23 cellular contexts compared by ENCODE assay signal in the genomic region with DNA sequence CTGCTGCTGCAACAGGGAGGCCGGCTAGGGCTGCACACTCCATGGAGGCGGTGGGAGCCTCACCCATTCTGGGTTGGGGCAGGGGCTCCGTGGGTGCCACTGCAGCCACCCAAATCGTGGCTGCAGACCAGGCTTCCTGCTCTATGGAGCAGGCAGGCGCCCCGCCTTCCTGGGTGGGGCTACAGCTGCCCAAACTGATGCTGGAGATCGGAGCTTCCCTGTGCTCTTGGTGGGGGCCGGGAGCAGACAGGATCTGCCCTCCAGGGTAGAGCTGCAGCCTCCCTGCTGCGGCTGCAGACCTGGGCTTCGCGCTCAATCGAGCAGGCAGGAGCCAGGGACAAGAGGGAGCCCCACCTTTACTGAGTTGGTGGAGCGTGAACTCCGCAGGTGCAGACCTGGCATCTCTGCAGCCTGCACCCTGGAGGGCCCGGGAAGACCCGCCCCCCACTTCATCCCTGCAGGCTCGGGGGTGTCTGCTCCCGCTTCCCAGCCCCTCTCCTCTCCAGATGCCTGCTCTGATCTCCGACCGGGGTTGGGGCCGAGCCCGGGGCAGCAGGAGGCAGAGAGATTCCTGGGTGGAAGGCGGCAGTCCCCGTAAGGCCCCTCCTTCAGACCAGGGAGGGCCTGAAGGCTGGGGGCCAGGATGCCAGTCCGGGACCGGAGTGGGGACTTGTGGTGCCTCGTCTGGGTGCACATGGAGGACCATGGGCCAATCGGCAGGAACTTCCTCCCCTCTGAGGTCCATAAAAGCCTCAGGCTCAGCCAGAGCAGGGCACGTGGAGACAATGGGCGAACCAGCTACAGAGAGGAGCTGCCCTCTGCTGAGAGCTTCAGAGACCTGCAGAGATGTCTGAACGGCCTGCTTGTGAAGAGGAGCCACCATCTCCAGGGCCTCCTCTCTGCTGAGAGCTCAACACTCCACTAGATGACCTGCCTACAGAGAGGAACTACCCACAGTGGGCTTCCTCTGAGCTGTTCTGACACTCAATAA.
"Had no signal": no experiment of that assay in that cellular context is flagged by ENCODE, and none has a peak within 500 bp of the region (broad histone marks: within the 10 kb centered on the region; RNA-seq: fewer than 3 reads in every experiment).

No MANE protein-coding gene starts in this region.

- H3K27ac Mint-ChIP-seq: activated CD4-positive, alpha-beta memory T cell treated with anti-CD3 and anti-CD28 coated beads for 36 hours; activated naive CD4-positive, alpha-beta T cell treated with anti-CD3 and anti-CD28 coated beads for 36 hours; activated naive CD8-positive, alpha-beta T cell treated with anti-CD3 and anti-CD28 coated beads, Interleukin-2, amount 10 ng/mL, durations not matched to agents 7 days and 5 days; memory B cell; stimulated activated memory B cell treated with anti-CD40 and anti-IgM and Interleukin-4, amounts not matched to agents 10 μg/mL and 1 μg/mL and 100 μg/mL, for 72 hours; T-helper 17 cell had no signal

- H3K9me3 Mint-ChIP-seq: memory B cell had no signal

- H3K4me3 ChIP-seq: coronary artery, gastroesophageal sphincter, mucosa of descending colon, testis, upper lobe of left lung had no signal

- H3K27me3 ChIP-seq: gastroesophageal sphincter, testis, upper lobe of left lung had no signal

- ATAC-seq: gastroesophageal sphincter; left cardiac atrium; mucosa of descending colon; sciatic nerve; stimulated activated memory B cell treated with anti-CD40 and anti-IgM and Interleukin-4, amounts not matched to agents 10 μg/mL and 1 μg/mL and 100 μg/mL, for 72 hours; T-helper 17 cell had no signal

- H3K27me3 Mint-ChIP-seq: activated CD4-positive, alpha-beta memory T cell treated with anti-CD3 and anti-CD28 coated beads for 36 hours; memory B cell; stimulated activated memory B cell treated with anti-CD40 and anti-IgM and Interleukin-4, amounts not matched to agents 10 μg/mL and 1 μg/mL and 100 μg/mL, for 72 hours; T-helper 17 cell had no signal

- H3K36me3 ChIP-seq: upper lobe of left lung had no signal

- H3K4me1 ChIP-seq: gastroesophageal sphincter, testis had no signal

- H3K4me3 Mint-ChIP-seq: activated CD4-positive, alpha-beta memory T cell treated with anti-CD3 and anti-CD28 coated beads for 36 hours; activated naive CD4-positive, alpha-beta T cell treated with anti-CD3 and anti-CD28 coated beads for 36 hours; activated naive CD8-positive, alpha-beta T cell treated with anti-CD3 and anti-CD28 coated beads, Interleukin-2, amount 10 ng/mL, durations not matched to agents 7 days and 5 days; memory B cell; stimulated activated memory B cell treated with anti-CD40 and anti-IgM and Interleukin-4, amounts not matched to agents 10 μg/mL and 1 μg/mL and 100 μg/mL, for 72 hours; T-helper 17 cell had no signal

- H3K9me3 ChIP-seq: gastroesophageal sphincter, testis had no signal

- DNase-seq: activated CD4-positive, alpha-beta memory T cell treated with anti-CD3 and anti-CD28 coated beads for 36 hours; activated CD4-positive, alpha-beta T cell treated with anti-CD3 and anti-CD28 coated beads for 48 hours; activated CD4-positive, CD25-positive, alpha-beta regulatory T cell; activated effector memory CD4-positive, alpha-beta T cell treated with Interleukin-2 at 50 U/mL for 16 hours; activated naive CD4-positive, alpha-beta T cell treated with anti-CD3 and anti-CD28 coated beads for 36 hours; activated naive CD8-positive, alpha-beta T cell treated with anti-CD3 and anti-CD28 coated beads, Interleukin-2, amount 10 ng/mL, durations not matched to agents 7 days and 5 days; activated T-cell treated with anti-CD3 and anti-CD28 coated beads, Interleukin-2, amount 50 U/mL, for 48 hours; amniotic stem cell; head of caudate nucleus; islet precursor cell; left cardiac atrium; mucosa of descending colon; small intestine; stimulated activated CD4-positive, alpha-beta T cell treated with anti-CD3 and anti-CD28 coated beads, Interleukin-2, amount 100 ng/mL, for 24 hours; T-helper 17 cell; testis had no signal

- H3K4me1 Mint-ChIP-seq: activated naive CD8-positive, alpha-beta T cell treated with anti-CD3 and anti-CD28 coated beads, Interleukin-2, amount 10 ng/mL, durations not matched to agents 7 days and 5 days; memory B cell; stimulated activated memory B cell treated with anti-CD40 and anti-IgM and Interleukin-4, amounts not matched to agents 10 μg/mL and 1 μg/mL and 100 μg/mL, for 72 hours; T-helper 17 cell had no signal

- H3K27ac ChIP-seq: coronary artery, epithelial cell of prostate, gastroesophageal sphincter, testis, upper lobe of left lung had no signal
